In genomic region chr3:115100172-115100571, GRCh38 we compare ENCODE assay signal across 8 cellular contexts. TPM values are rescaled to one million over a fixed set of nuclear protein-coding genes. Genes with fewer than 3 reads are reported as not detected.
DNase-seq lines count a peak whose midpoint lies in the region; ATAC-seq and TF ChIP-seq lines count a peak whose summit lies in the region.

No MANE protein-coding gene starts in this region.

- H3K4me1 ChIP-seq in breast epithelium = peaks cover 0 to 15% of the 10 kb centered on the region in 2 donors

- peak; percentile 86 for ATAC-seq in HG02885 (IDR thresholded peaks at IDR 0.05; ENCODE audit: poor library complexity, unreplicated experiment)
- ATAC-seq in stimulated activated memory B cell treated with anti-CD40 and anti-IgM and Interleukin-4, amounts not matched to agents 10 μg/mL and 1 μg/mL and 100 μg/mL, for 72 hours = peak; percentile 74

- no peak for TF ChIP-seq CTCF in breast epithelium (IDR thresholded peaks at IDR 0.05)

- H3K4me1 Mint-ChIP-seq in stimulated activated memory B cell treated with anti-CD40 and anti-IgM and Interleukin-4, amounts not matched to agents 10 μg/mL and 1 μg/mL and 100 μg/mL, for 72 hours = peaks cover 32% of the 10 kb centered on the region

- peak overlapping the region; percentile 78 for H3K4me3 Mint-ChIP-seq in stimulated activated memory B cell treated with anti-CD40 and anti-IgM and Interleukin-4, amounts not matched to agents 10 μg/mL and 1 μg/mL and 100 μg/mL, for 72 hours

- H3K36me3 ChIP-seq in breast epithelium = no peaks in the 10 kb centered on the region

- peaks cover 25% of the 10 kb centered on the region for H3K36me3 Mint-ChIP-seq in stimulated activated memory B cell treated with anti-CD40 and anti-IgM and Interleukin-4, amounts not matched to agents 10 μg/mL and 1 μg/mL and 100 μg/mL, for 72 hours

- peaks cover 4% of the 10 kb centered on the region for H3K9me3 Mint-ChIP-seq in stimulated activated memory B cell treated with anti-CD40 and anti-IgM and Interleukin-4, amounts not matched to agents 10 μg/mL and 1 μg/mL and 100 μg/mL, for 72 hours

- peak overlapping the region; percentile 80 for H3K27ac Mint-ChIP-seq in stimulated activated memory B cell treated with anti-CD40 and anti-IgM and Interleukin-4, amounts not matched to agents 10 μg/mL and 1 μg/mL and 100 μg/mL, for 72 hours

- H3K27ac ChIP-seq in breast epithelium = peak overlapping the region; percentile 80 to 87

- DNase-seq in stimulated activated naive CD4-positive, alpha-beta T cell (lab: John Stamatoyannopoulos, UW) = peak in 5 of 6 experiments; percentile 1 to 71 (median 53)
- DNase-seq in stimulated activated naive CD4-positive, alpha-beta T cell treated with Interleukin-2 at 50 U/mL for 16 hours (lab: John Stamatoyannopoulos, UW) = no peak
- peak; percentile 82 for DNase-seq in NCI-H748 treated with DMSO at 0.1 percent for 48 hours (lab: John Stamatoyannopoulos, UW)
- no peak for DNase-seq in breast epithelium (ENCODE audit: low spot score in 2 of 2)
- peak; percentile 83 for DNase-seq in kidney glomerular epithelial cell (lab: John Stamatoyannopoulos, UW)
- no peak for DNase-seq in activated effector memory CD4-positive, alpha-beta T cell treated with anti-CD3 and anti-CD28 coated beads, Interleukin-2, amount 50 U/mL, for 16 hours

- H3K4me3 ChIP-seq in breast epithelium = peak overlapping the region; percentile 37 to 61 (median 50)

- H3K27me3 Mint-ChIP-seq in stimulated activated memory B cell treated with anti-CD40 and anti-IgM and Interleukin-4, amounts not matched to agents 10 μg/mL and 1 μg/mL and 100 μg/mL, for 72 hours = no peaks in the 10 kb centered on the region

- no peaks in the 10 kb centered on the region for H3K27me3 ChIP-seq in breast epithelium

- intact Hi-C loops in breast epithelium (cut with DNase I; ENCODE audit: low total_unique reads) = no loop called here

- peaks cover 0 to 8% of the 10 kb centered on the region in 2 donors for H3K9me3 ChIP-seq in breast epithelium

- no peak for TF ChIP-seq POLR2A in breast epithelium (IDR thresholded peaks at IDR 0.05)

RNA-seq across cellular contexts. Expression of gene ZBTB20, which starts 46.9 kb away (rescaled TPM):
- 100 to 1,000 TPM in 2 of 3 donors, 10 to 100 TPM in 1; 62.9 to 150 (median 109) TPM for total RNA-seq in breast epithelium

Comparison
In these comparisons a context has a peak if more than half of its experiments do, and no peak if none do; other contexts are left out.
1. DNase-seq: peak in stimulated activated naive CD4-positive, alpha-beta T cell (5 of 6), NCI-H748 treated with DMSO at 0.1 percent for 48 hours (single experiment) and kidney glomerular epithelial cell (single experiment); none in stimulated activated naive CD4-positive, alpha-beta T cell treated with Interleukin-2 at 50 U/mL for 16 hours (single experiment), breast epithelium (0 of 2) and activated effector memory CD4-positive, alpha-beta T cell treated with anti-CD3 and anti-CD28 coated beads, Interleukin-2, amount 50 U/mL, for 16 hours (single experiment).